In the genomic region with DNA sequence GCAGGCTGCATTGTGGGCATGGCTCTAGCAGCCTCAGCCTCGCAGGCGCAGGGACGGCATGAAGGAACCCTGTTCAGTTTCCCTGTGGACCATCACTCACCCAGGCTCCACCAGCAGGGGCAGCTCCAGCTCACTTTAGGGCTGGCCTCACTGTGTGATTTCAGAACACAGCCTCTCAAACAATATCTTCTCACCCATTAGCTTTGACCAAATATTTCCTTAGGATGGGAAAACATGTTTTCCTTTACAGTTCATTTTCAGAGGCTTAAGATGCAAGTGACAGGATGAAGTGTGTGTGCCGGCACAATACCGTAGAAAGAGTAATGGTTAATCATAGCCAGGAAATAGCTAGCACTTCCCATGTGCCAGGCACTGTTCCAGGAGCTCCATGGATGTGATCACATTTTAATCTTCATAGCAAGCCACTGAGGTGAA, we compare ENCODE assay signal across 22 cellular contexts. TPM values are rescaled to one million over a fixed set of nuclear protein-coding genes. Genes with fewer than 3 reads are reported as not detected.
DNase-seq lines count a peak whose midpoint lies in the region; ATAC-seq and TF ChIP-seq lines count a peak whose summit lies in the region.
"Had no signal": no experiment of that assay in that cellular context is flagged by ENCODE, and none has a peak within 500 bp of the region (broad histone marks: within the 10 kb centered on the region; RNA-seq: fewer than 3 reads in every experiment).

No MANE protein-coding gene starts in this region.

- H3K27ac ChIP-seq in Panc1 (ENCODE audit: low read length) (no peak overlapping the region), endodermal cell (ENCODE audit: low read depth, low read length) (no peak overlapping the region)
- H3K27ac ChIP-seq: BLaER1 treated with 17β-estradiol and CSF1 and Interleukin-3, amounts not matched to agents 10 nM and 100 nM; gastroesophageal sphincter; RWPE1 had no signal

- ATAC-seq in Panc1 = 0 out of 2 replicates have a peak, but pooled peaks have one; percentile 54
- no peak for ATAC-seq in GM21786 (IDR thresholded peaks at IDR 0.05; ENCODE audit: unreplicated experiment)
- no peak for ATAC-seq in HG02840 (IDR thresholded peaks at IDR 0.05; ENCODE audit: low FRiP score, unreplicated experiment)
- ATAC-seq: gastroesophageal sphincter, HCT116, sciatic nerve, T-cell had no signal

- H3K4me3 Mint-ChIP-seq in endodermal cell = no peak overlapping the region
- no peak overlapping the region for H3K4me3 Mint-ChIP-seq in nephron
- H3K4me3 Mint-ChIP-seq: brain, IgD-negative memory B cell, T-cell had no signal

- DNase-seq in EL = peak; percentile 70
- no peak for DNase-seq in Panc1 (ENCODE audit: low read depth, low spot score)
- DNase-seq in endodermal cell = peak; percentile 62
- no peak for DNase-seq in GM10248 (ENCODE audit: extremely low spot score)
- no peak for DNase-seq in DMS 273 treated with DMSO at 0.1 percent for 48 hours (lab: John Stamatoyannopoulos, UW)
- DNase-seq: activated CD4-positive, CD25-positive, alpha-beta regulatory T cell treated with anti-CD3 and anti-CD28 coated beads, Interleukin-2, amount 50 U/mL, for 72 hours; activated CD8-positive, alpha-beta memory T cell treated with anti-CD3 and anti-CD28 coated beads, Interleukin-2, amount 50 U/mL, for 4 hours; activated naive CD4-positive, alpha-beta T cell; effector CD4-positive, alpha-beta T cell; NCI-H2081 treated with DMSO at 0.1 percent for 48 hours; NCI-H774; T-cell had no signal

- 95 to 100% methylated on average over 2 to 5 of the region's 5 CpGs for WGBS in endodermal cell (ENCODE audit: insufficient coverage in 1 of 2, insufficient read length in 1 of 2), 2 experiments

- H3K27ac Mint-ChIP-seq in endodermal cell (peak overlapping the region; percentile 40), nephron (peak overlapping the region in 2 of 3 experiments; percentile 1 to 26)
- H3K27ac Mint-ChIP-seq: IgD-negative memory B cell, T-cell had no signal

- intact Hi-C loops in Panc1 (cut with micrococcal nuclease; ENCODE audit: unreplicated experiment) = no loop called here

- H3K27me3 ChIP-seq in Panc1 (ENCODE audit: control insufficient read depth, insufficient read depth, low read length) (no peaks in the 10 kb centered on the region), endodermal cell (ENCODE audit: control insufficient read depth, insufficient read depth, low read length, poor library complexity, severe bottlenecking) (no peaks in the 10 kb centered on the region)
- H3K27me3 ChIP-seq: BLaER1 treated with 17β-estradiol and CSF1 and Interleukin-3, amounts not matched to agents 10 nM and 100 nM; gastroesophageal sphincter had no signal

- H3K4me3 ChIP-seq in Panc1 (ENCODE audit: low read depth in 2 of 2, low read length in 2 of 2) (no peak overlapping the region), endodermal cell (ENCODE audit: low read length) (no peak overlapping the region)
- H3K4me3 ChIP-seq: BLaER1 treated with 17β-estradiol and CSF1 and Interleukin-3, amounts not matched to agents 10 nM and 100 nM; gastroesophageal sphincter had no signal

- H3K4me1 Mint-ChIP-seq in endodermal cell = peaks cover 21% of the 10 kb centered on the region
- H3K4me1 Mint-ChIP-seq in nephron = peaks cover 30% of the 10 kb centered on the region
- H3K4me1 Mint-ChIP-seq: IgD-negative memory B cell, T-cell had no signal

- CTCF ChIA-PET in Panc1 (lab: Charles Lee) = no interaction called here
- CTCF ChIA-PET in GM10248 (lab: Yijun Ruan, JAX) = interaction anchor here (2.3 to 6.4 kb wide), 3 partner anchors 9 to 143 kb away, joined by 8 to 59 read pairs (median 10); no protein-coding TSS in a partner anchor

- POLR2A ChIA-PET in Panc1 (lab: Charles Lee) (no interaction called here), GM10248 (lab: Yijun Ruan, JAX) (no interaction called here)

- no peaks in the 10 kb centered on the region for H3K9me3 ChIP-seq in Panc1 (ENCODE audit: control insufficient read depth, insufficient read depth, low read depth, low read length)
- H3K9me3 ChIP-seq in endodermal cell (ENCODE audit: control insufficient read depth, low read length) = no peaks in the 10 kb centered on the region
- H3K9me3 ChIP-seq: BLaER1 treated with 17β-estradiol and CSF1 and Interleukin-3, amounts not matched to agents 10 nM and 100 nM; gastroesophageal sphincter had no signal

- TF ChIP-seq CTCF in Panc1 (IDR thresholded peaks at IDR 0.05) = no peak
- TF ChIP-seq CTCF in endodermal cell (conservative IDR thresholded peaks at IDR 0.05) = peak; percentile 55
- no peak for TF ChIP-seq CTCF in nephron (IDR thresholded peaks at IDR 0.05; ENCODE audit: unreplicated experiment in 3 of 3)
- no peak for TF ChIP-seq CTCF in GM10248 (IDR thresholded peaks at IDR 0.05; ENCODE audit: control extremely low read depth, extremely low read depth, low read depth, missing control alignments)

- in situ Hi-C loops in Panc1 (cut with HindIII; ENCODE audit: low pct_unique_long_range_greater_than_20kb, low sequenced_read_pairs) = no loop called here

- H3K36me3 ChIP-seq in Panc1 (ENCODE audit: control insufficient read depth, insufficient read depth, low read length) = no peaks in the 10 kb centered on the region
- peaks cover 14% of the 10 kb centered on the region for H3K36me3 ChIP-seq in endodermal cell (ENCODE audit: control insufficient read depth, insufficient read depth, low read length)

- no peak overlapping the region for H3K9ac ChIP-seq in endodermal cell (ENCODE audit: extremely low read depth, low read length, poor library complexity, severe bottlenecking)
- H3K9ac ChIP-seq: BLaER1 treated with 17β-estradiol and CSF1 and Interleukin-3, amounts not matched to agents 10 nM and 100 nM had no signal

- H3K36me3 Mint-ChIP-seq in endodermal cell (ENCODE audit: low read depth) (peaks cover 18% of the 10 kb centered on the region), nephron (ENCODE audit: low read depth) (peaks cover 25% of the 10 kb centered on the region)
- H3K36me3 Mint-ChIP-seq: IgD-negative memory B cell had no signal

- H3K27me3 Mint-ChIP-seq in endodermal cell (ENCODE audit: insufficient read depth) (no peaks in the 10 kb centered on the region), nephron (ENCODE audit: low read depth) (no peaks in the 10 kb centered on the region)
- H3K27me3 Mint-ChIP-seq: brain, IgD-negative memory B cell, T-cell had no signal

- H3K4me1 ChIP-seq in Panc1 (ENCODE audit: control insufficient read depth, insufficient read depth, low read length) (peaks cover 9% of the 10 kb centered on the region), endodermal cell (ENCODE audit: control insufficient read depth, insufficient read depth, low read length) (no peaks in the 10 kb centered on the region)
- H3K4me1 ChIP-seq: gastroesophageal sphincter had no signal

- H3K9me3 Mint-ChIP-seq in endodermal cell = no peaks in the 10 kb centered on the region
- no peaks in the 10 kb centered on the region for H3K9me3 Mint-ChIP-seq in nephron
- H3K9me3 Mint-ChIP-seq: brain, IgD-negative memory B cell, T-cell had no signal

- BruUV-seq in Panc1 (replicated peaks; lab: Mats Ljungman, UMichigan) = no TSS peak

RNA-seq across cellular contexts. Expression of a gene that starts 58.2 kb away (rescaled TPM):
- total RNA-seq in Panc1 (2021; ENCODE audit: unreplicated experiment) (30.6 TPM), endodermal cell (10 to 100 TPM in 1 of 2 donors, 1 to 10 TPM in 1; 9.4 to 17.7 TPM)
- polyA plus RNA-seq in Panc1 (2012; ENCODE audit: insufficient read length) = 19.4 TPM
- polyA plus RNA-seq in endodermal cell (2013, experiment 1 of 2) = 11.6 TPM
- polyA plus RNA-seq in endodermal cell (2013, experiment 2 of 2) = 11.2 TPM

Comparison
In these comparisons a context has a peak if more than half of its experiments do, and no peak if none do; other contexts are left out.
1. DNase-seq: peak in EL (single experiment) and endodermal cell (single experiment); none in Panc1 (single experiment), GM10248 (single experiment) and DMS 273 treated with DMSO at 0.1 percent for 48 hours (single experiment).